ENCODE assay signal across 1 cellular context in genomic region chr9:80351612-80352011, GRCh38.
A peak's percentile ranks its signal among the peaks of the same experiment; 100 is the strongest.
TF ChIP-seq lines count a peak whose summit lies in the region.

No MANE protein-coding gene starts in this region.

TF ChIP-seq in liver, 16 proteins besides CTCF, POLR2A, EP300 and RAD21 (continued from another document):
- TF ChIP-seq ZBTB33 (IDR thresholded peaks at IDR 0.05) (peak; percentile 25), TAF1 (conservative IDR thresholded peaks at IDR 0.05) (no peak), REST (IDR thresholded peaks at IDR 0.05) (no peak), FOXA2 (IDR thresholded peaks at IDR 0.05) (no peak), JUND (IDR thresholded peaks at IDR 0.05) (no peak), GABPA (IDR thresholded peaks at IDR 0.05 in 1 of 2, conservative IDR thresholded peaks at IDR 0.05 in 1 of 2) (no peak), FOXA1 (IDR thresholded peaks at IDR 0.05) (no peak), MAX (IDR thresholded peaks at IDR 0.05) (no peak)
TF ChIP-seq in liver: peak in this region for 3.
